18 cellular contexts compared by ENCODE assay signal in genomic region chr18:48745293-48745692, GRCh38.
"Had no signal": no experiment of that assay in that cellular context is flagged by ENCODE, and none has a peak within 500 bp of the region (broad histone marks: within the 10 kb centered on the region; RNA-seq: fewer than 3 reads in every experiment).

No MANE protein-coding gene starts in this region.

- H3K4me3 ChIP-seq: heart left ventricle, lower lobe of right lung, pancreas had no signal

- H3K9me3 Mint-ChIP-seq: activated naive CD4-positive, alpha-beta T cell treated with anti-CD3 and anti-CD28 coated beads for 36 hours; activated naive CD8-positive, alpha-beta T cell treated with anti-CD3 and anti-CD28 coated beads, Interleukin-2, amount 50 U/mL, for 24 hours; activated T-helper 2 cell treated with anti-CD3 and anti-CD28 coated beads, Interferon-gamma antibody, Interleukin-2, Interleukin-4, amounts not matched to agents 10 μg/mL and 5 μg/mL and 100 μg/mL, durations not matched to agents 14 hours and 24 hours and 36 hours; immature natural killer cell; naive B cell; stimulated activated naive CD8-positive, alpha-beta T cell treated with anti-CD3 and anti-CD28 coated beads, Interleukin-15, amount 100 ng/mL, for 72 hours; T-cell had no signal

- H3K9ac ChIP-seq: SK-N-SH had no signal

- H3K9me2 ChIP-seq: SK-N-SH had no signal

- DNase-seq: activated CD4-positive, alpha-beta T cell treated with anti-CD3 and anti-CD28 coated beads, Interleukin-2, amount 50 U/mL, for 48 hours; activated CD8-positive, alpha-beta memory T cell treated with anti-CD3 and anti-CD28 coated beads, Interleukin-2, amount 10 ng/mL, durations not matched to agents 7 days and 5 days; activated naive CD4-positive, alpha-beta T cell treated with anti-CD3 and anti-CD28 coated beads for 36 hours; activated naive CD8-positive, alpha-beta T cell treated with anti-CD3 and anti-CD28 coated beads, Interleukin-2, amount 50 U/mL, for 24 hours; activated T-cell treated with anti-CD3 and anti-CD28 coated beads, Interleukin-2, amount 50 U/mL, for 1 hour; heart left ventricle; immature natural killer cell; lower lobe of right lung; naive B cell; pancreas; SK-N-SH; stimulated activated CD4-positive, alpha-beta T cell treated with anti-CD3 and anti-CD28 coated beads, Interleukin-1b, Interleukin-23, amount 100 ng/mL, for 48 hours; stimulated activated naive CD8-positive, alpha-beta T cell treated with anti-CD3 and anti-CD28 coated beads, Interleukin-15, amount 100 ng/mL, for 72 hours; T-cell; T1000 had no signal

- H3K36me3 Mint-ChIP-seq: activated CD8-positive, alpha-beta memory T cell treated with anti-CD3 and anti-CD28 coated beads, Interleukin-2, amount 10 ng/mL, durations not matched to agents 7 days and 5 days; immature natural killer cell; naive B cell; T-cell had no signal

- H3K27ac ChIP-seq: lower lobe of right lung, pancreas had no signal

- H3K4me3 Mint-ChIP-seq: activated CD8-positive, alpha-beta memory T cell treated with anti-CD3 and anti-CD28 coated beads, Interleukin-2, amount 10 ng/mL, durations not matched to agents 7 days and 5 days; activated naive CD4-positive, alpha-beta T cell treated with anti-CD3 and anti-CD28 coated beads for 36 hours; activated naive CD8-positive, alpha-beta T cell treated with anti-CD3 and anti-CD28 coated beads, Interleukin-2, amount 50 U/mL, for 24 hours; immature natural killer cell; naive B cell; stimulated activated naive CD8-positive, alpha-beta T cell treated with anti-CD3 and anti-CD28 coated beads, Interleukin-15, amount 100 ng/mL, for 72 hours; T-cell had no signal

- H3K27me3 ChIP-seq: heart left ventricle, pancreas had no signal

- H3K36me3 ChIP-seq: heart left ventricle, lower lobe of right lung, pancreas had no signal

- H3K4me1 ChIP-seq: pancreas had no signal

- H3K27me3 Mint-ChIP-seq: activated naive CD8-positive, alpha-beta T cell treated with anti-CD3 and anti-CD28 coated beads, Interleukin-2, amount 50 U/mL, for 24 hours; naive B cell; stimulated activated naive CD8-positive, alpha-beta T cell treated with anti-CD3 and anti-CD28 coated beads, Interleukin-15, amount 100 ng/mL, for 72 hours; T-cell had no signal

- H3K9me3 ChIP-seq: heart left ventricle, lower lobe of right lung, pancreas, SK-N-SH had no signal

- FAIRE-seq: colon, frontal cortex, pancreas had no signal

- H3K27ac Mint-ChIP-seq: activated CD8-positive, alpha-beta memory T cell treated with anti-CD3 and anti-CD28 coated beads, Interleukin-2, amount 10 ng/mL, durations not matched to agents 7 days and 5 days; activated naive CD4-positive, alpha-beta T cell treated with anti-CD3 and anti-CD28 coated beads for 36 hours; activated naive CD8-positive, alpha-beta T cell treated with anti-CD3 and anti-CD28 coated beads, Interleukin-2, amount 50 U/mL, for 24 hours; activated T-helper 2 cell treated with anti-CD3 and anti-CD28 coated beads, Interferon-gamma antibody, Interleukin-2, Interleukin-4, amounts not matched to agents 10 μg/mL and 5 μg/mL and 100 μg/mL, durations not matched to agents 14 hours and 24 hours and 36 hours; immature natural killer cell; naive B cell; stimulated activated naive CD8-positive, alpha-beta T cell treated with anti-CD3 and anti-CD28 coated beads, Interleukin-15, amount 100 ng/mL, for 72 hours; T-cell had no signal

- H3K4me2 ChIP-seq: SK-N-SH had no signal

- H3K4me1 Mint-ChIP-seq: activated naive CD8-positive, alpha-beta T cell treated with anti-CD3 and anti-CD28 coated beads, Interleukin-2, amount 50 U/mL, for 24 hours; immature natural killer cell; naive B cell; stimulated activated naive CD8-positive, alpha-beta T cell treated with anti-CD3 and anti-CD28 coated beads, Interleukin-15, amount 100 ng/mL, for 72 hours; T-cell had no signal
